ENCODE assay signal across 2 cellular contexts in genomic region chr6:11604836-11605506, GRCh38.
TF ChIP-seq lines count a peak whose summit lies in the region.

No MANE protein-coding gene starts in this region.

TF ChIP-seq in SK-N-SH, 30 proteins besides CTCF, POLR2A, EP300 and RAD21 (continued from another document):
- TF ChIP-seq ZBTB33 (IDR thresholded peaks at IDR 0.05; ENCODE audit: borderline replicate concordance, low read depth) (no peak), TEAD4 (IDR thresholded peaks at IDR 0.05; ENCODE audit: borderline replicate concordance, insufficient read depth) (no peak), SIN3A (IDR thresholded peaks at IDR 0.05; ENCODE audit: borderline replicate concordance, low read depth, low read length) (no peak), NRF1 (IDR thresholded peaks at IDR 0.05; ENCODE audit: low read depth, low read length) (no peak), USF2 (IDR thresholded peaks at IDR 0.05; ENCODE audit: borderline replicate concordance, low read depth, low read length) (no peak), GABPA (IDR thresholded peaks at IDR 0.05; ENCODE audit: low read depth) (no peak), RXRA (IDR thresholded peaks at IDR 0.05; ENCODE audit: borderline replicate concordance, low read depth) (no peak)

TF ChIP-seq in SK-N-SH treated with all-trans-retinoic acid at 6 μM for 48 hours, 23 proteins besides CTCF, POLR2A, EP300 and RAD21 (continued from another document):
- TF ChIP-seq POU6F1 (CRISPR knock-in tag; IDR thresholded peaks at IDR 0.05; ENCODE audit: borderline replicate concordance, low read depth): no peak
- TF ChIP-seq OSR1 (CRISPR knock-in tag; IDR thresholded peaks at IDR 0.05): no peak
- TF ChIP-seq CSDC2 (CRISPR knock-in tag; IDR thresholded peaks at IDR 0.05): no peak
- TF ChIP-seq TSHZ2 (CRISPR knock-in tag; IDR thresholded peaks at IDR 0.05): no peak
- no peak for TF ChIP-seq SNAI2 (CRISPR knock-in tag; IDR thresholded peaks at IDR 0.05)
- TF ChIP-seq CSRNP3 (CRISPR knock-in tag; IDR thresholded peaks at IDR 0.05): no peak
- TF ChIP-seq ZFP30 (CRISPR knock-in tag; IDR thresholded peaks at IDR 0.05): no peak
- TF ChIP-seq GLIS3 (CRISPR knock-in tag; IDR thresholded peaks at IDR 0.05): no peak
- TF ChIP-seq TCF4 (CRISPR knock-in tag; IDR thresholded peaks at IDR 0.05; ENCODE audit: borderline replicate concordance): no peak
